In the genomic region with DNA sequence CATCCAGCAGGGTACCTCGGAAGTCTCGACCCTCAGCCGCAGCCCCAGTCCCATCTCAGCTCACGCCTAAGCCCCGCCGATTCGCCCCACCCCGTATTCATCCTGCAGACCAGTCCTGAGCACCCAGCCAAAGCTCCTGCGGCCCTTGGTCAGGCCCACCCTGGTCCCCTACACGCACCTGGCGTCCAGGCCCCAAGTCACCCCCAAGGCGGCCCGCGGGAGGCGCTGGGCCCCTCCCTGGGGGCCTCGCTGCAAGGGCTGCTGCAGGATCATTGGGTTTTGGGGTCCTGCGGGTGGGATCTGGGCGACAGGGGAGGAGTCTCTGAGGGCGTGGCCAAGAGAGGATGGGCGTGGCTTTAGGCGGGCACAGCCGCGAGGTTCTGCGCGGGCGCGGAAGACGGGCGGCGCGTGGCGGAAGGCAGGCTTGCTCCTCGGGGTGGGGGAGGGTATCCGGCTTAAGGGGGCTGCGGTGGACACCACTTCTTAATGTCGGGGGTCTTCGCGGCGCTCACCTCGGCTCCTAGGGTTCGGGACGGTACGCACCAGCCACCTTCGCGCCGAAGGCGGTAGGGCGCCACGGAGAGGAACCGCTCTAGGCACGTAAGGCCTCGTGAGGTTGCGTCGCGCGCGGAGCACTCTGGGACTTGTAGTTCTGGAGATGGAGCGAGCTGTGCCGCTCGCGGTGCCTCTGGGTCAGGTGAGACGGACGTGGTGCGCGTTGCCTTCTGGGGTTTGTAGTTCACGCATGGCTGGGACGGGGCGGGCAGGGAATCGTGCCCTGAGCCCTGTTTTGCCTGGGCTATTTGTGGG, we compare ENCODE assay signal across 1 cellular context.
A peak's percentile ranks its signal among the peaks of the same experiment; 100 is the strongest.
TF ChIP-seq lines count a peak whose summit lies in the region.

A gene with protein sequence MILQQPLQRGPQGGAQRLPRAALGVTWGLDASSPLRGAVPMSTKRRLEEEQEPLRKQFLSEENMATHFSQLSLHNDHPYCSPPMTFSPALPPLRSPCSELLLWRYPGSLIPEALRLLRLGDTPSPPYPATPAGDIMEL (minus strand): TSS at position 274 of the 810 bp plus-strand sequence. CDS start 1 bp downstream, at position 273.
A gene (plus strand): TSS at position 367 of the 810 bp plus-strand sequence. CDS start 292 bp downstream, at position 659.

TF ChIP-seq in GM12878, 131 proteins besides CTCF, POLR2A, EP300 and RAD21 (continued from another document and continues in another):
- TF ChIP-seq, protein P1, sequence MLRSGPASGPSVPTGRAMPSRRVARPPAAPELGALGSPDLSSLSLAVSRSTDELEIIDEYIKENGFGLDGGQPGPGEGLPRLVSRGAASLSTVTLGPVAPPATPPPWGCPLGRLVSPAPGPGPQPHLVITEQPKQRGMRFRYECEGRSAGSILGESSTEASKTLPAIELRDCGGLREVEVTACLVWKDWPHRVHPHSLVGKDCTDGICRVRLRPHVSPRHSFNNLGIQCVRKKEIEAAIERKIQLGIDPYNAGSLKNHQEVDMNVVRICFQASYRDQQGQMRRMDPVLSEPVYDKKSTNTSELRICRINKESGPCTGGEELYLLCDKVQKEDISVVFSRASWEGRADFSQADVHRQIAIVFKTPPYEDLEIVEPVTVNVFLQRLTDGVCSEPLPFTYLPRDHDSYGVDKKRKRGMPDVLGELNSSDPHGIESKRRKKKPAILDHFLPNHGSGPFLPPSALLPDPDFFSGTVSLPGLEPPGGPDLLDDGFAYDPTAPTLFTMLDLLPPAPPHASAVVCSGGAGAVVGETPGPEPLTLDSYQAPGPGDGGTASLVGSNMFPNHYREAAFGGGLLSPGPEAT (IDR thresholded peaks at IDR 0.05; ENCODE audit: low read depth): peak; percentile 72; the same call in 1 of the 2 replicates
- TF ChIP-seq YBX1 (IDR thresholded peaks at IDR 0.05) (no peak), SRF (IDR thresholded peaks at IDR 0.05; ENCODE audit: low read depth in 2 of 2, low read length in 2 of 2) (no peak), BHLHE40 (IDR thresholded peaks at IDR 0.05; ENCODE audit: borderline replicate concordance in 1 of 2, low read depth in 2 of 2, low read length in 1 of 2) (peak; percentile 76 to 87), PML (IDR thresholded peaks at IDR 0.05; ENCODE audit: low read length) (peak; percentile 70; the same call in 1 of the 2 replicates), HCFC1 (IDR thresholded peaks at IDR 0.05; ENCODE audit: low read length) (peak; percentile 98), DPF2 (IDR thresholded peaks at IDR 0.05) (0 out of 2 replicates have a peak, but pooled peaks have one; percentile 36), ZNF384 (IDR thresholded peaks at IDR 0.05; ENCODE audit: borderline replicate concordance, low read depth, low read length) (no peak), CREB1 (IDR thresholded peaks at IDR 0.05; ENCODE audit: low read depth) (peak; percentile 96), FOXM1 (IDR thresholded peaks at IDR 0.05; ENCODE audit: low read depth, low read length) (no peak), BACH1 (IDR thresholded peaks at IDR 0.05; ENCODE audit: borderline replicate concordance) (peak; percentile 71; the same call in 1 of the 2 replicates), IKZF1 (conservative IDR thresholded peaks at IDR 0.05) (peak; percentile 99), RB1 (IDR thresholded peaks at IDR 0.05; ENCODE audit: borderline replicate concordance) (peak; percentile 88), TCF12 (IDR thresholded peaks at IDR 0.05; ENCODE audit: low read depth, low read length) (peak; percentile 44; the same call in 1 of the 2 replicates), NR2C1 (IDR thresholded peaks at IDR 0.05) (peak; percentile 84), IRF4 (IDR thresholded peaks at IDR 0.05; ENCODE audit: low read depth, low read length) (no peak), STAT1 (conservative IDR thresholded peaks at IDR 0.05) (peak; percentile 68; the same call in 1 of the 2 replicates), SREBF2 (IDR thresholded peaks at IDR 0.05; ENCODE audit: low read length) (no peak), ETV6 (conservative IDR thresholded peaks at IDR 0.05 in 1 of 2, IDR thresholded peaks at IDR 0.05 in 1 of 2; ENCODE audit: borderline replicate concordance in 1 of 2, low read depth in 1 of 2) (no peak), SREBF1 (IDR thresholded peaks at IDR 0.05; ENCODE audit: low read length) (peak; percentile 87), BMI1 (IDR thresholded peaks at IDR 0.05; ENCODE audit: borderline replicate concordance) (no peak), RAD51 (IDR thresholded peaks at IDR 0.05) (peak; percentile 92), YY1 (IDR thresholded peaks at IDR 0.05; ENCODE audit: low read depth, low read length) (peak; percentile 83), RUNX3 (IDR thresholded peaks at IDR 0.05; ENCODE audit: low read length) (peak; percentile 62; the same call in 1 of the 2 replicates), CREM (IDR thresholded peaks at IDR 0.05; ENCODE audit: low read depth) (peak; percentile 96), MYC (IDR thresholded peaks at IDR 0.05; ENCODE audit: insufficient read depth, insufficient read length, insufficient replicate concordance, low read length, severe bottlenecking) (peak; percentile 45)
- TF ChIP-seq, protein P2, sequence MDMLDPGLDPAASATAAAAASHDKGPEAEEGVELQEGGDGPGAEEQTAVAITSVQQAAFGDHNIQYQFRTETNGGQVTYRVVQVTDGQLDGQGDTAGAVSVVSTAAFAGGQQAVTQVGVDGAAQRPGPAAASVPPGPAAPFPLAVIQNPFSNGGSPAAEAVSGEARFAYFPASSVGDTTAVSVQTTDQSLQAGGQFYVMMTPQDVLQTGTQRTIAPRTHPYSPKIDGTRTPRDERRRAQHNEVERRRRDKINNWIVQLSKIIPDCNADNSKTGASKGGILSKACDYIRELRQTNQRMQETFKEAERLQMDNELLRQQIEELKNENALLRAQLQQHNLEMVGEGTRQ (IDR thresholded peaks at IDR 0.05; ENCODE audit: borderline replicate concordance, low read depth, low read length): peak; percentile 85
- TF ChIP-seq, protein P3, sequence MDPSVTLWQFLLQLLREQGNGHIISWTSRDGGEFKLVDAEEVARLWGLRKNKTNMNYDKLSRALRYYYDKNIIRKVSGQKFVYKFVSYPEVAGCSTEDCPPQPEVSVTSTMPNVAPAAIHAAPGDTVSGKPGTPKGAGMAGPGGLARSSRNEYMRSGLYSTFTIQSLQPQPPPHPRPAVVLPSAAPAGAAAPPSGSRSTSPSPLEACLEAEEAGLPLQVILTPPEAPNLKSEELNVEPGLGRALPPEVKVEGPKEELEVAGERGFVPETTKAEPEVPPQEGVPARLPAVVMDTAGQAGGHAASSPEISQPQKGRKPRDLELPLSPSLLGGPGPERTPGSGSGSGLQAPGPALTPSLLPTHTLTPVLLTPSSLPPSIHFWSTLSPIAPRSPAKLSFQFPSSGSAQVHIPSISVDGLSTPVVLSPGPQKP (IDR thresholded peaks at IDR 0.05; ENCODE audit: low read depth, low read length): 0 out of 2 replicates have a peak, but pooled peaks have one; percentile 27
- TF ChIP-seq, protein P4, sequence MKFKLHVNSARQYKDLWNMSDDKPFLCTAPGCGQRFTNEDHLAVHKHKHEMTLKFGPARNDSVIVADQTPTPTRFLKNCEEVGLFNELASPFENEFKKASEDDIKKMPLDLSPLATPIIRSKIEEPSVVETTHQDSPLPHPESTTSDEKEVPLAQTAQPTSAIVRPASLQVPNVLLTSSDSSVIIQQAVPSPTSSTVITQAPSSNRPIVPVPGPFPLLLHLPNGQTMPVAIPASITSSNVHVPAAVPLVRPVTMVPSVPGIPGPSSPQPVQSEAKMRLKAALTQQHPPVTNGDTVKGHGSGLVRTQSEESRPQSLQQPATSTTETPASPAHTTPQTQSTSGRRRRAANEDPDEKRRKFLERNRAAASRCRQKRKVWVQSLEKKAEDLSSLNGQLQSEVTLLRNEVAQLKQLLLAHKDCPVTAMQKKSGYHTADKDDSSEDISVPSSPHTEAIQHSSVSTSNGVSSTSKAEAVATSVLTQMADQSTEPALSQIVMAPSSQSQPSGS (IDR thresholded peaks at IDR 0.05; ENCODE audit: low read length): no peak
- TF ChIP-seq, protein P5, sequence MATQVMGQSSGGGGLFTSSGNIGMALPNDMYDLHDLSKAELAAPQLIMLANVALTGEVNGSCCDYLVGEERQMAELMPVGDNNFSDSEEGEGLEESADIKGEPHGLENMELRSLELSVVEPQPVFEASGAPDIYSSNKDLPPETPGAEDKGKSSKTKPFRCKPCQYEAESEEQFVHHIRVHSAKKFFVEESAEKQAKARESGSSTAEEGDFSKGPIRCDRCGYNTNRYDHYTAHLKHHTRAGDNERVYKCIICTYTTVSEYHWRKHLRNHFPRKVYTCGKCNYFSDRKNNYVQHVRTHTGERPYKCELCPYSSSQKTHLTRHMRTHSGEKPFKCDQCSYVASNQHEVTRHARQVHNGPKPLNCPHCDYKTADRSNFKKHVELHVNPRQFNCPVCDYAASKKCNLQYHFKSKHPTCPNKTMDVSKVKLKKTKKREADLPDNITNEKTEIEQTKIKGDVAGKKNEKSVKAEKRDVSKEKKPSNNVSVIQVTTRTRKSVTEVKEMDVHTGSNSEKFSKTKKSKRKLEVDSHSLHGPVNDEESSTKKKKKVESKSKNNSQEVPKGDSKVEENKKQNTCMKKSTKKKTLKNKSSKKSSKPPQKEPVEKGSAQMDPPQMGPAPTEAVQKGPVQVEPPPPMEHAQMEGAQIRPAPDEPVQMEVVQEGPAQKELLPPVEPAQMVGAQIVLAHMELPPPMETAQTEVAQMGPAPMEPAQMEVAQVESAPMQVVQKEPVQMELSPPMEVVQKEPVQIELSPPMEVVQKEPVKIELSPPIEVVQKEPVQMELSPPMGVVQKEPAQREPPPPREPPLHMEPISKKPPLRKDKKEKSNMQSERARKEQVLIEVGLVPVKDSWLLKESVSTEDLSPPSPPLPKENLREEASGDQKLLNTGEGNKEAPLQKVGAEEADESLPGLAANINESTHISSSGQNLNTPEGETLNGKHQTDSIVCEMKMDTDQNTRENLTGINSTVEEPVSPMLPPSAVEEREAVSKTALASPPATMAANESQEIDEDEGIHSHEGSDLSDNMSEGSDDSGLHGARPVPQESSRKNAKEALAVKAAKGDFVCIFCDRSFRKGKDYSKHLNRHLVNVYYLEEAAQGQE (IDR thresholded peaks at IDR 0.05; ENCODE audit: low read depth, low read length): no peak
- TF ChIP-seq, protein P6, sequence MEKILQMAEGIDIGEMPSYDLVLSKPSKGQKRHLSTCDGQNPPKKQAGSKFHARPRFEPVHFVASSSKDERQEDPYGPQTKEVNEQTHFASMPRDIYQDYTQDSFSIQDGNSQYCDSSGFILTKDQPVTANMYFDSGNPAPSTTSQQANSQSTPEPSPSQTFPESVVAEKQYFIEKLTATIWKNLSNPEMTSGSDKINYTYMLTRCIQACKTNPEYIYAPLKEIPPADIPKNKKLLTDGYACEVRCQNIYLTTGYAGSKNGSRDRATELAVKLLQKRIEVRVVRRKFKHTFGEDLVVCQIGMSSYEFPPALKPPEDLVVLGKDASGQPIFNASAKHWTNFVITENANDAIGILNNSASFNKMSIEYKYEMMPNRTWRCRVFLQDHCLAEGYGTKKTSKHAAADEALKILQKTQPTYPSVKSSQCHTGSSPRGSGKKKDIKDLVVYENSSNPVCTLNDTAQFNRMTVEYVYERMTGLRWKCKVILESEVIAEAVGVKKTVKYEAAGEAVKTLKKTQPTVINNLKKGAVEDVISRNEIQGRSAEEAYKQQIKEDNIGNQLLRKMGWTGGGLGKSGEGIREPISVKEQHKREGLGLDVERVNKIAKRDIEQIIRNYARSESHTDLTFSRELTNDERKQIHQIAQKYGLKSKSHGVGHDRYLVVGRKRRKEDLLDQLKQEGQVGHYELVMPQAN (conservative IDR thresholded peaks at IDR 0.05): peak; percentile 71; the same call in 1 of the 2 replicates
- TF ChIP-seq, protein P7, sequence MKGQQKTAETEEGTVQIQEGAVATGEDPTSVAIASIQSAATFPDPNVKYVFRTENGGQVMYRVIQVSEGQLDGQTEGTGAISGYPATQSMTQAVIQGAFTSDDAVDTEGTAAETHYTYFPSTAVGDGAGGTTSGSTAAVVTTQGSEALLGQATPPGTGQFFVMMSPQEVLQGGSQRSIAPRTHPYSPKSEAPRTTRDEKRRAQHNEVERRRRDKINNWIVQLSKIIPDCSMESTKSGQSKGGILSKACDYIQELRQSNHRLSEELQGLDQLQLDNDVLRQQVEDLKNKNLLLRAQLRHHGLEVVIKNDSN (IDR thresholded peaks at IDR 0.05; ENCODE audit: borderline replicate concordance, extremely low read length, insufficient read depth, low read depth, low read length): peak; percentile 93
- TF ChIP-seq, protein P8, sequence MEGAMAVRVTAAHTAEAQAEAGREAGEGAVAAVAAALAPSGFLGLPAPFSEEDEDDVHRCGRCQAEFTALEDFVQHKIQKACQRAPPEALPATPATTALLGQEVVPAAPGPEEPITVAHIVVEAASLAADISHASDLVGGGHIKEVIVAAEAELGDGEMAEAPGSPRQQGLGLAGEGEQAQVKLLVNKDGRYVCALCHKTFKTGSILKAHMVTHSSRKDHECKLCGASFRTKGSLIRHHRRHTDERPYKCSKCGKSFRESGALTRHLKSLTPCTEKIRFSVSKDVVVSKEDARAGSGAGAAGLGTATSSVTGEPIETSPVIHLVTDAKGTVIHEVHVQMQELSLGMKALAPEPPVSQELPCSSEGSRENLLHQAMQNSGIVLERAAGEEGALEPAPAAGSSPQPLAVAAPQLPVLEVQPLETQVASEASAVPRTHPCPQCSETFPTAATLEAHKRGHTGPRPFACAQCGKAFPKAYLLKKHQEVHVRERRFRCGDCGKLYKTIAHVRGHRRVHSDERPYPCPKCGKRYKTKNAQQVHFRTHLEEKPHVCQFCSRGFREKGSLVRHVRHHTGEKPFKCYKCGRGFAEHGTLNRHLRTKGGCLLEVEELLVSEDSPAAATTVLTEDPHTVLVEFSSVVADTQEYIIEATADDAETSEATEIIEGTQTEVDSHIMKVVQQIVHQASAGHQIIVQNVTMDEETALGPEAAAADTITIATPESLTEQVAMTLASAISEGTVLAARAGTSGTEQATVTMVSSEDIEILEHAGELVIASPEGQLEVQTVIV (IDR thresholded peaks at IDR 0.05; ENCODE audit: borderline replicate concordance, partially characterized antibody): peak; percentile 78
- TF ChIP-seq, protein P9, sequence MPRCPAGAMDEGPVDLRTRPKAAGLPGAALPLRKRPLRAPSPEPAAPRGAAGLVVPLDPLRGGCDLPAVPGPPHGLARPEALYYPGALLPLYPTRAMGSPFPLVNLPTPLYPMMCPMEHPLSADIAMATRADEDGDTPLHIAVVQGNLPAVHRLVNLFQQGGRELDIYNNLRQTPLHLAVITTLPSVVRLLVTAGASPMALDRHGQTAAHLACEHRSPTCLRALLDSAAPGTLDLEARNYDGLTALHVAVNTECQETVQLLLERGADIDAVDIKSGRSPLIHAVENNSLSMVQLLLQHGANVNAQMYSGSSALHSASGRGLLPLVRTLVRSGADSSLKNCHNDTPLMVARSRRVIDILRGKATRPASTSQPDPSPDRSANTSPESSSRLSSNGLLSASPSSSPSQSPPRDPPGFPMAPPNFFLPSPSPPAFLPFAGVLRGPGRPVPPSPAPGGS (IDR thresholded peaks at IDR 0.05; ENCODE audit: borderline replicate concordance, insufficient read depth, low read depth, low read length, poor library complexity, severe bottlenecking): no peak
